ENCODE assay signal across 22 cellular contexts in the genomic region with DNA sequence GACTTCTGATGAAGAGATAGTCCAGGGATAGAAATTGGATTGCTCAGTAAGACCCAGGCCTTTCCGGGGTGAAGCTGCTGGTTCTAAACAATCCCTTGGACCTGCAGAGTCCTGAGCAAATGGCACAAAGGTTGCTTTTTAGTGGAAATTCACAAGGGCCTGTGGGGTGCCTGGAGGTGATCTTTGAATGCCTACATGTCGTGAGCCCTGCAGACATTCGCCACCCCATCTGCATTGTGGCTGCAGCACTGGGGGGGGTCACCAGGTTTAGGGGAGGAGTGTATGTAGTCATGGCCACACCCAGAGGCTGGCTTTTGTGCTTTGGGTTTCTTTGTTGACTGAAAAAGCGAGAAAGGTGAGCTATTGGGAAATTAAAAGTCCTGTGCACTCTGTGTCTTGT. TPM values are rescaled to one million over a fixed set of nuclear protein-coding genes. Genes with fewer than 3 reads are reported as not detected.
"Had no signal": no experiment of that assay in that cellular context is flagged by ENCODE, and none has a peak within 500 bp of the region (broad histone marks: within the 10 kb centered on the region; RNA-seq: fewer than 3 reads in every experiment).

No MANE protein-coding gene starts in this region.

- H3K27ac Mint-ChIP-seq: nephron had no signal

- H3K4me1 ChIP-seq: gastrocnemius medialis, left lung, prostate gland, right atrium auricular region, suprapubic skin, transverse colon, vagina had no signal

- ATAC-seq: esophagus mucosa; gastrocnemius medialis; left cardiac atrium; left lung; naive thymus-derived CD4-positive, alpha-beta T cell; stimulated activated naive CD8-positive, alpha-beta T cell treated with anti-CD3 and anti-CD28 coated beads, Interleukin-15, amount 100 ng/mL, for 72 hours had no signal

- H3K27ac ChIP-seq: epithelial cell of prostate, gastrocnemius medialis, left lung, prostate gland, right atrium auricular region, skin epidermis, spleen, suprapubic skin, transverse colon, vagina had no signal

- H3K27me3 ChIP-seq: right atrium auricular region, transverse colon, vagina had no signal

- DNase-seq: cortex of kidney; foreskin fibroblast; gastrocnemius medialis; left cardiac atrium; left lung; mesenchymal stem cell; midbrain; naive thymus-derived CD4-positive, alpha-beta T cell; nucleus accumbens; spleen; stimulated activated naive CD8-positive, alpha-beta T cell treated with anti-CD3 and anti-CD28 coated beads, Interleukin-15, amount 100 ng/mL, for 72 hours; transverse colon had no signal

- H3K9me3 Mint-ChIP-seq: naive thymus-derived CD4-positive, alpha-beta T cell; nephron; stimulated activated naive CD8-positive, alpha-beta T cell treated with anti-CD3 and anti-CD28 coated beads, Interleukin-15, amount 100 ng/mL, for 72 hours had no signal

- H3K4me3 Mint-ChIP-seq: nephron; stimulated activated naive CD8-positive, alpha-beta T cell treated with anti-CD3 and anti-CD28 coated beads, Interleukin-15, amount 100 ng/mL, for 72 hours had no signal

- H3K4me3 ChIP-seq: gastrocnemius medialis, left lung, prostate gland, right atrium auricular region, skin epidermis, spleen, suprapubic skin, transverse colon, vagina had no signal

- H3K36me3 ChIP-seq: gastrocnemius medialis, left lung, prostate gland, right atrium auricular region, spleen, suprapubic skin, transverse colon, vagina had no signal

- H3K9me3 ChIP-seq: gastrocnemius medialis, left lung, prostate gland, right atrium auricular region, suprapubic skin, transverse colon, vagina had no signal

RNA-seq across cellular contexts. Expression of a gene that starts 41.4 kb away (rescaled TPM):
- total RNA-seq: glomerular endothelial cell, kidney epithelial cell, right atrium auricular region, vagina had no signal
